1 cellular context compared by ENCODE assay signal in genomic region chr9:89314955-89315354, GRCh38.
TF ChIP-seq lines count a peak whose summit lies in the region.

No MANE protein-coding gene starts in this region.

TF ChIP-seq in WTC11, 78 proteins besides CTCF, POLR2A, EP300 and RAD21 (continued from another document):
- TF ChIP-seq ARID4B (CRISPR knock-in tag; IDR thresholded peaks at IDR 0.05; ENCODE audit: borderline replicate concordance) (no peak), TEAD1 (CRISPR knock-in tag; IDR thresholded peaks at IDR 0.05) (no peak), USF1 (CRISPR knock-in tag; IDR thresholded peaks at IDR 0.05) (no peak), ZNF232 (CRISPR knock-in tag; IDR thresholded peaks at IDR 0.05) (no peak), ATF3 (CRISPR knock-in tag; conservative IDR thresholded peaks at IDR 0.05) (no peak), SP1 (CRISPR knock-in tag; conservative IDR thresholded peaks at IDR 0.05) (no peak), MYBL2 (CRISPR knock-in tag; IDR thresholded peaks at IDR 0.05) (no peak), ATF6 (CRISPR knock-in tag; IDR thresholded peaks at IDR 0.05) (no peak), MXD4 (CRISPR knock-in tag; IDR thresholded peaks at IDR 0.05; ENCODE audit: borderline replicate concordance) (no peak)
